9 cellular contexts compared by ENCODE assay signal in the genomic region with DNA sequence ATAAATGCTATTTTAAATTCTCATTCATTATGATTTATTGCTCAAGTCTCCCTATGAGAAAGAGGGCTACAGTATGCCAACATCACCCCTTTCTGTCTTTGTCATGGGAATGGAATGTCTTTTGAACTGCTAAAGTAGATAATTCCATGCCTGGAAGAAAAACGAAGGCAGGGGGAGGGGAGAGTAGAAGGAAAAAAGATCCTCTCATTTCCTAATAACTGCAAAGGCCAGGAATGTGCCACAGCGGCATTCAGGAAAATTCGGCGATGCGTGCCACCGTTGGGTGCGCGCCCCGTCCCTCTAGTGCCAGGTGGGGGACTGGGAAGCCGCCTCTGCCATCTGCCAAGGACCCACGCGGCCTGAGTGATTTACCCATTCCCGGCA. TPM values are rescaled to one million over a fixed set of nuclear protein-coding genes. Genes with fewer than 3 reads are reported as not detected.
DNase-seq lines count a peak whose midpoint lies in the region; ATAC-seq and TF ChIP-seq lines count a peak whose summit lies in the region.
"Had no signal": no experiment of that assay in that cellular context is flagged by ENCODE, and none has a peak within 500 bp of the region (broad histone marks: within the 10 kb centered on the region; RNA-seq: fewer than 3 reads in every experiment).

No MANE protein-coding gene starts in this region.

- H3K27me3 ChIP-seq in heart left ventricle: peaks cover 0 to 16% (median 0%) of the 10 kb centered on the region in 9 donors
- no peaks in the 10 kb centered on the region for H3K27me3 ChIP-seq in aorta (ENCODE audit: control insufficient read depth in 1 of 2, insufficient read depth in 2 of 2, low read length in 1 of 2)
- no peaks in the 10 kb centered on the region for H3K27me3 ChIP-seq in BE2C

- ATAC-seq in heart left ventricle: peak in 1 of 4 donors; percentile 7
- peak; percentile 19 for ATAC-seq in aorta (ENCODE audit: low FRiP score)

- WGBS in heart left ventricle, 4 donors: 36 to 57% (median 41%) methylated on average over 13 of the region's 13 CpGs
- 3 to 7% methylated on average over 11 to 12 of the region's 13 CpGs for WGBS in mesodermal cell (ENCODE audit: insufficient coverage in 2 of 2), 2 experiments
- 1 to 4% methylated on average over 13 of the region's 13 CpGs for WGBS in aorta, 2 donors

- intact Hi-C loops in heart left ventricle (cut with DNase I) (no loop called here), cardiac septum (cut with DNase I) (no loop called here), aorta (cut with DNase I) (no loop called here)

- TF ChIP-seq CTCF in heart left ventricle (IDR thresholded peaks at IDR 0.05): no peak
- TF ChIP-seq CTCF in BE2C (IDR thresholded peaks at IDR 0.05; ENCODE audit: low read depth, low read length): no peak
- TF ChIP-seq CTCF in GM13977 (IDR thresholded peaks at IDR 0.05; ENCODE audit: extremely low read depth, insufficient read depth, missing control alignments): no peak

- H3K36me3 ChIP-seq in heart left ventricle (no peaks in the 10 kb centered on the region), mesodermal cell (ENCODE audit: control insufficient read depth, insufficient read depth, low read length) (no peaks in the 10 kb centered on the region), aorta (ENCODE audit: control insufficient read depth in 1 of 2, insufficient read depth in 2 of 2, low read length in 1 of 2) (no peaks in the 10 kb centered on the region), BE2C (no peaks in the 10 kb centered on the region)
- H3K36me3 ChIP-seq: BLaER1 had no signal

- DNase-seq in heart left ventricle (no peak), cardiac septum (ENCODE audit: low spot score) (no peak), epidermal melanocyte (ENCODE audit: insufficient read length, low spot score) (peak; percentile 60), aorta (peak; percentile 74 to 84), activated T-cell treated with anti-CD3 and anti-CD28 coated beads for 4 hours (no peak), BE2C (no peak), GM13977 (ENCODE audit: low spot score) (no peak)

- in situ Hi-C loops in GM13977 (cut with MboI; ENCODE audit: low pct_unique_long_range_greater_than_20kb, low sequenced_read_pairs, unreplicated experiment): no loop called here

- H3K27ac ChIP-seq in heart left ventricle: peak overlapping the region in 1 of 12 donors; percentile 19
- H3K27ac ChIP-seq in mesodermal cell (ENCODE audit: low read depth, low read length, severe bottlenecking): peak overlapping the region; percentile 97
- no peak overlapping the region for H3K27ac ChIP-seq in aorta (ENCODE audit: low read depth in 1 of 2, low read length in 2 of 2)
- H3K27ac ChIP-seq: BLaER1 had no signal

- no peak for TF ChIP-seq POLR2A in heart left ventricle (IDR thresholded peaks at IDR 0.05)

- H3K9me3 ChIP-seq in heart left ventricle (peaks cover 0 to 9% (median 0%) of the 10 kb centered on the region in 12 donors), mesodermal cell (ENCODE audit: control insufficient read depth, low read length) (no peaks in the 10 kb centered on the region), aorta (ENCODE audit: control insufficient read depth, low read length) (no peaks in the 10 kb centered on the region), BE2C (no peaks in the 10 kb centered on the region)

- H3K4me3 ChIP-seq in heart left ventricle (peak overlapping the region in 10 of 12 donors; percentile 23 to 49 (median 38)), mesodermal cell (ENCODE audit: extremely low read depth, insufficient read depth, low read length, poor library complexity, severe bottlenecking) (peak overlapping the region; percentile 23), aorta (ENCODE audit: low read length in 2 of 2) (no peak overlapping the region), BE2C (ENCODE audit: low read depth, low read length) (no peak overlapping the region)
- H3K4me3 ChIP-seq: BLaER1 had no signal

- H3K4me1 ChIP-seq in heart left ventricle (peaks cover 0 to 19% (median 11%) of the 10 kb centered on the region in 12 donors), mesodermal cell (ENCODE audit: control insufficient read depth, insufficient read depth, low read length, poor library complexity, severe bottlenecking) (peaks cover 17% of the 10 kb centered on the region), aorta (ENCODE audit: control insufficient read depth in 1 of 2, insufficient read depth in 2 of 2, low read length in 2 of 2) (no peaks in the 10 kb centered on the region), BE2C (peaks cover 29% of the 10 kb centered on the region)

RNA-seq across cellular contexts. Expression of gene CPN2, which starts 54.7 kb away (rescaled TPM):
- 1 to 10 TPM in 3 of 9 donors, under 1 TPM in 6; 0.17 to 6.0 (median 0.77) TPM for total RNA-seq in heart left ventricle
- under 1 TPM; 0.14 to 0.72 TPM for polyA plus RNA-seq in heart left ventricle
- 0.35 TPM for total RNA-seq in cardiac septum
- 0.15 TPM for polyA plus RNA-seq in mesodermal cell (2013, experiment 1 of 2)
- not detected for polyA plus RNA-seq in mesodermal cell (2013, experiment 2 of 2)
- total RNA-seq in aorta: not detected
- not detected for polyA plus RNA-seq in aorta
- polyA plus RNA-seq in BE2C (2012; ENCODE audit: insufficient read depth, insufficient read length, low read depth): not detected

Comparison
In these comparisons a context has a peak if more than half of its experiments do, and no peak if none do; other contexts are left out.
1. DNase-seq: peak in epidermal melanocyte (single experiment) and aorta (2 of 2); none in heart left ventricle (0 of 5), cardiac septum (single experiment), activated T-cell treated with anti-CD3 and anti-CD28 coated beads for 4 hours (single experiment), BE2C (single experiment) and GM13977 (single experiment).
2. H3K4me3 ChIP-seq: peak in heart left ventricle (10 of 12) and mesodermal cell (single experiment); none in aorta (0 of 2) and BE2C (single experiment).